In the genomic region with DNA sequence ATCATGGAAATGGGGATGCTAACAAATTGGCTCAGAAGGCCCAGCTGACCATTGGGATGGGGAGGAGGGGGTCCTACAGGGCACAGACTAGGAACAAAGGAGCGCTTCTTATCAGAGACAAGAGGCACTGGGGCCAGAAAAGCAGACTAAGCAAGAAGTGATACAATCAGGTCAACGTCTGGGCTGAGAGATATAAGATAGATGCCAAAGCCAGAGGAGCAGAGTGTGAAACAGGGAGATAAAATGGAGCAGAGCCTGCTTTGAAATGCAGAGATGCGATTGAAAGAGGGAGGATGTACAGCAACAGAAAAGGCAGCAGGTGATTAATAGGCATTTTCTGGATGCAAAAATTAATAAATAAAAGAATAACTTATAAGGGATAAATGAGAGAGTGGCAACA, we compare ENCODE assay signal across 23 cellular contexts.
"Had no signal": no experiment of that assay in that cellular context is flagged by ENCODE, and none has a peak within 500 bp of the region (broad histone marks: within the 10 kb centered on the region; RNA-seq: fewer than 3 reads in every experiment).

No MANE protein-coding gene starts in this region.

- H3K9me3 ChIP-seq: breast epithelium, lower lobe of right lung, tibial nerve had no signal

- H3K27ac ChIP-seq: breast epithelium, heart right ventricle, lower lobe of right lung, tibial nerve had no signal

- DNase-seq: activated CD4-positive, alpha-beta memory T cell treated with anti-CD3 and anti-CD28 coated beads for 36 hours; activated CD4-positive, alpha-beta T cell treated with anti-CD3 and anti-CD28 coated beads, Interleukin-2, amount 10 ng/mL, durations not matched to agents 24 days and 14 days; activated CD4-positive, CD25-positive, alpha-beta regulatory T cell treated with anti-CD3 and anti-CD28 coated beads, Interleukin-2, amount 50 U/mL, for 72 hours; activated gamma-delta T cell treated with Interleukin-2 at 50 U/mL for 16 hours; activated T-cell treated with anti-CD3 and anti-CD28 coated beads, Interleukin-2, amount 50 U/mL, for 4 hours; central memory CD4-positive, alpha-beta T cell; foreskin fibroblast; heart right ventricle; kidney glomerular epithelial cell; lower lobe of right lung; mesenchymal stem cell; posterior cingulate gyrus; right cardiac atrium; stimulated activated naive CD4-positive, alpha-beta T cell treated with Interleukin-2 at 50 U/mL for 16 hours had no signal

- H3K4me3 Mint-ChIP-seq: activated CD4-positive, alpha-beta memory T cell treated with anti-CD3 and anti-CD28 coated beads for 36 hours; activated CD4-positive, alpha-beta T cell treated with anti-CD3 and anti-CD28 coated beads, Interleukin-2, amount 10 ng/mL, durations not matched to agents 24 days and 14 days; activated T-cell treated with anti-CD3 and anti-CD28 coated beads, Interleukin-2, amount 50 U/mL, for 4 hours; activated T-helper 17 cell treated with anti-CD3 and anti-CD28 coated beads, Interleukin-2, amount 50 U/mL, for 72 hours; natural killer cell treated with Interleukin-12 subunit alpha and Interleukin-12 subunit beta and Interleukin-15 and Interleukin-18, amount 100 ng/mL, for 72 hours; T-helper 2 cell treated with Interferon-gamma antibody and Interleukin-4, amounts not matched to agents 5 μg/mL and 100 μg/mL, for 36 hours had no signal

- H3K27me3 Mint-ChIP-seq: activated CD4-positive, alpha-beta memory T cell treated with anti-CD3 and anti-CD28 coated beads for 36 hours; activated CD4-positive, alpha-beta T cell treated with anti-CD3 and anti-CD28 coated beads, Interleukin-2, amount 10 ng/mL, durations not matched to agents 24 days and 14 days; activated T-helper 17 cell treated with anti-CD3 and anti-CD28 coated beads, Interleukin-2, amount 50 U/mL, for 72 hours had no signal

- H3K27ac Mint-ChIP-seq: activated CD4-positive, alpha-beta memory T cell treated with anti-CD3 and anti-CD28 coated beads for 36 hours; activated CD4-positive, alpha-beta T cell treated with anti-CD3 and anti-CD28 coated beads, Interleukin-2, amount 10 ng/mL, durations not matched to agents 24 days and 14 days; activated naive CD4-positive, alpha-beta T cell treated with anti-CD3 and anti-CD28 coated beads, Interleukin-2, amount 50 U/mL, for 72 hours; activated T-helper 17 cell treated with anti-CD3 and anti-CD28 coated beads, Interleukin-2, amount 50 U/mL, for 72 hours; natural killer cell treated with Interleukin-12 subunit alpha and Interleukin-12 subunit beta and Interleukin-15 and Interleukin-18, amount 100 ng/mL, for 72 hours; T-helper 2 cell treated with Interferon-gamma antibody and Interleukin-4, amounts not matched to agents 5 μg/mL and 100 μg/mL, for 36 hours had no signal

- H3K27me3 ChIP-seq: breast epithelium, heart right ventricle, tibial nerve had no signal

- ATAC-seq: activated naive CD4-positive, alpha-beta T cell treated with anti-CD3 and anti-CD28 coated beads, Interleukin-2, amount 50 U/mL, for 72 hours; activated T-cell treated with anti-CD3 and anti-CD28 coated beads, Interleukin-2, amount 50 U/mL, for 4 hours; activated T-helper 17 cell treated with anti-CD3 and anti-CD28 coated beads, Interleukin-2, amount 50 U/mL, for 72 hours; esophagus mucosa; heart right ventricle; left lobe of liver; lower lobe of right lung; natural killer cell treated with Interleukin-12 subunit alpha and Interleukin-12 subunit beta and Interleukin-15 and Interleukin-18, amount 100 ng/mL, for 72 hours; right cardiac atrium had no signal

- FAIRE-seq: endothelial cell of umbilical vein had no signal

- H3K4me1 ChIP-seq: breast epithelium had no signal

- H3K36me3 ChIP-seq: breast epithelium, heart right ventricle, lower lobe of right lung, tibial nerve had no signal

- H3K4me3 ChIP-seq: breast epithelium, heart right ventricle, lower lobe of right lung, tibial nerve had no signal

- H3K9me3 Mint-ChIP-seq: activated T-cell treated with anti-CD3 and anti-CD28 coated beads, Interleukin-2, amount 50 U/mL, for 4 hours had no signal
